ENCODE assay signal across 16 cellular contexts in genomic region chr11:67434395-67434881, GRCh38. TPM values are rescaled to one million over a fixed set of nuclear protein-coding genes. Genes with fewer than 3 reads are reported as not detected.
DNase-seq lines count a peak whose midpoint lies in the region; ATAC-seq and TF ChIP-seq lines count a peak whose summit lies in the region.
"Had no signal": no experiment of that assay in that cellular context is flagged by ENCODE, and none has a peak within 500 bp of the region (broad histone marks: within the 10 kb centered on the region; RNA-seq: fewer than 3 reads in every experiment).

No MANE protein-coding gene starts in this region.

- peak; percentile 51 for TF ChIP-seq POLR2A in GM18526 (IDR thresholded peaks at IDR 0.05; ENCODE audit: extremely low read depth, insufficient read length)
- no peak for TF ChIP-seq POLR2A in erythroblast (IDR thresholded peaks at IDR 0.05; ENCODE audit: low read length)

- H3K9me3 Mint-ChIP-seq in CD8-positive, alpha-beta memory T cell = no peaks in the 10 kb centered on the region
- no peaks in the 10 kb centered on the region for H3K9me3 Mint-ChIP-seq in naive B cell
- H3K9me3 Mint-ChIP-seq: brain had no signal

- H3K36me3 Mint-ChIP-seq in CD8-positive, alpha-beta memory T cell = peaks cover 0 to 62% (median 6%) of the 10 kb centered on the region in 3 donors
- peaks cover 7 to 16% of the 10 kb centered on the region in 2 donors for H3K36me3 Mint-ChIP-seq in naive B cell

- peaks cover 61% of the 10 kb centered on the region for H3K4me1 ChIP-seq in CD8-positive, alpha-beta memory T cell (ENCODE audit: insufficient read depth, low read length)

- H3K27ac Mint-ChIP-seq in CD8-positive, alpha-beta memory T cell = peak overlapping the region; percentile 71 to 98 (median 86)
- H3K27ac Mint-ChIP-seq in naive B cell = peak overlapping the region in 2 of 6 donors; percentile 59 to 89

- no peaks in the 10 kb centered on the region for H3K9me3 ChIP-seq in CD8-positive, alpha-beta memory T cell (ENCODE audit: low read length)
- H3K9me3 ChIP-seq: gastrocnemius medialis, testis had no signal

- peak overlapping the region; percentile 31 for H3K27ac ChIP-seq in CD8-positive, alpha-beta memory T cell (ENCODE audit: low read depth, low read length)
- H3K27ac ChIP-seq: gastrocnemius medialis, testis had no signal

- peak overlapping the region; percentile 61 to 99 (median 97) for H3K4me3 Mint-ChIP-seq in CD8-positive, alpha-beta memory T cell
- peak overlapping the region; percentile 29 to 98 (median 76) for H3K4me3 Mint-ChIP-seq in naive B cell
- H3K4me3 Mint-ChIP-seq: brain had no signal

- peak overlapping the region; percentile 95 for H3K4me3 ChIP-seq in CD8-positive, alpha-beta memory T cell (ENCODE audit: low read length)
- H3K4me3 ChIP-seq: gastrocnemius medialis, testis had no signal

- peaks cover 0 to under 1% of the 10 kb centered on the region in 2 donors for H3K27me3 Mint-ChIP-seq in CD8-positive, alpha-beta memory T cell
- no peaks in the 10 kb centered on the region for H3K27me3 Mint-ChIP-seq in naive B cell

- peak in 3 of 5 donors; percentile 23 to 49 (median 26) for DNase-seq in CD8-positive, alpha-beta memory T cell
- DNase-seq in activated CD8-positive, alpha-beta memory T cell treated with anti-CD3 and anti-CD28 coated beads, Interleukin-2, amount 50 U/mL, for 48 hours = peak; percentile 79
- DNase-seq in naive B cell (no peak), DMS53 (lab: John Stamatoyannopoulos, UW) (no peak), HPDE6-E6E7 (ENCODE audit: extremely low spot score) (no peak), erythroblast (lab: John Stamatoyannopoulos, UW) (no peak)
- DNase-seq: gastrocnemius medialis, GDM1, Kasumi-1, retina, testis had no signal

- H3K27me3 ChIP-seq in CD8-positive, alpha-beta memory T cell (ENCODE audit: insufficient read depth, low read length, poor library complexity, severe bottlenecking) = no peaks in the 10 kb centered on the region
- H3K27me3 ChIP-seq: gastrocnemius medialis, testis had no signal

- H3K36me3 ChIP-seq in CD8-positive, alpha-beta memory T cell (ENCODE audit: insufficient read depth, low read length) = peaks cover 25% of the 10 kb centered on the region

- POLR2A ChIA-PET in CD8-positive, alpha-beta memory T cell (lab: Charles Lee) = interaction anchor here (0.6 to 10.1 kb wide), 9 partner anchors 9 to 49 kb away, joined by 3 to 203 read pairs (median 4); partner anchors contain the start of genes CORO1B, PPP1CA, RAD9A and TBC1D10C

- CTCF ChIA-PET in CD8-positive, alpha-beta memory T cell (lab: Charles Lee) = interaction anchor here (1.5 to 4.5 kb wide), 3 partner anchors 31 to 35 kb away, joined by 3 to 23 read pairs (median 4); partner anchors contain the start of genes PPP1CA and TBC1D10C

- peaks cover 38 to 79% (median 41%) of the 10 kb centered on the region in 3 donors for H3K4me1 Mint-ChIP-seq in CD8-positive, alpha-beta memory T cell
- H3K4me1 Mint-ChIP-seq in naive B cell = peaks cover 38 to 71% (median 58%) of the 10 kb centered on the region in 3 donors

- ATAC-seq in naive B cell (ENCODE audit: low read depth in 2 of 2) (no peak), HG03469 (IDR thresholded peaks at IDR 0.05; ENCODE audit: unreplicated experiment) (no peak)
- ATAC-seq: gastrocnemius medialis had no signal

RNA-seq across cellular contexts. Expression of gene PTPRCAP, which starts 3.0 kb away (rescaled TPM):
- 100 to 1,000 TPM; 145 to 163 TPM for total RNA-seq in CD8-positive, alpha-beta memory T cell
- polyA plus RNA-seq in CD8-positive, alpha-beta memory T cell = 1,075 TPM
- 1,000 to 10,000 TPM in 3 of 6 donors, 100 to 1,000 TPM in 3; 953 to 1,146 (median 1,009) TPM for polyA plus RNA-seq in naive B cell (ENCODE audit: low read depth in 6 of 6)

RNA-seq across cellular contexts. Expression of gene RPS6KB2, which starts 6.1 kb away (rescaled TPM):
- total RNA-seq in CD8-positive, alpha-beta memory T cell = 10 to 100 TPM; 86.0 to 88.4 TPM
- 54.0 TPM for polyA plus RNA-seq in CD8-positive, alpha-beta memory T cell
- 10 to 100 TPM; 37.9 to 54.7 (median 50.0) TPM for polyA plus RNA-seq in naive B cell (ENCODE audit: low read depth in 6 of 6)

RNA-seq across cellular contexts. Expression of gene CORO1B, which starts 8.8 kb away (rescaled TPM):
- total RNA-seq in CD8-positive, alpha-beta memory T cell = 10 to 100 TPM; 90.3 to 92.8 TPM
- polyA plus RNA-seq in CD8-positive, alpha-beta memory T cell = 12.2 TPM
- polyA plus RNA-seq in naive B cell (ENCODE audit: low read depth in 6 of 6) = 1 to 10 TPM; 6.5 to 9.9 (median 8.7) TPM

RNA-seq across cellular contexts. Expression of gene GPR152, which starts 18.1 kb away (rescaled TPM):
- not detected for total RNA-seq in CD8-positive, alpha-beta memory T cell
- polyA plus RNA-seq in CD8-positive, alpha-beta memory T cell = 0.87 TPM
- 1 to 10 TPM in 5 of 6 donors, not detected in 1; 1.1 to 2.5 (median 1.7) TPM for polyA plus RNA-seq in naive B cell (ENCODE audit: low read depth in 6 of 6)
- total RNA-seq: gastrocnemius medialis; mononuclear cell; T-helper 1 cell treated with Interleukin-12 subunit alpha and Interleukin-12 subunit beta and Interleukin-4 antibody, amounts not matched to agents 30 ng/mL and 1 ng/mL, for 36 hours; testis had no signal

RNA-seq across cellular contexts. Expression of gene CARNS1, which starts 19.0 kb away (rescaled TPM):
- 1 to 10 TPM; 2.0 to 2.7 TPM for total RNA-seq in CD8-positive, alpha-beta memory T cell
- polyA plus RNA-seq in CD8-positive, alpha-beta memory T cell = 1.8 TPM
- polyA plus RNA-seq in naive B cell (ENCODE audit: low read depth in 6 of 6) = 1 to 10 TPM in 5 of 6 donors, under 1 TPM in 1; 0.80 to 2.9 (median 1.7) TPM

Comparison
In these comparisons a context has a peak if more than half of its experiments do, and no peak if none do; other contexts are left out.
1. DNase-seq: peak in CD8-positive, alpha-beta memory T cell (3 of 5) and activated CD8-positive, alpha-beta memory T cell treated with anti-CD3 and anti-CD28 coated beads, Interleukin-2, amount 50 U/mL, for 48 hours (single experiment); none in naive B cell (single experiment), DMS53 (single experiment), HPDE6-E6E7 (single experiment) and erythroblast (0 of 2).